ENCODE assay signal across 9 cellular contexts in the genomic region with DNA sequence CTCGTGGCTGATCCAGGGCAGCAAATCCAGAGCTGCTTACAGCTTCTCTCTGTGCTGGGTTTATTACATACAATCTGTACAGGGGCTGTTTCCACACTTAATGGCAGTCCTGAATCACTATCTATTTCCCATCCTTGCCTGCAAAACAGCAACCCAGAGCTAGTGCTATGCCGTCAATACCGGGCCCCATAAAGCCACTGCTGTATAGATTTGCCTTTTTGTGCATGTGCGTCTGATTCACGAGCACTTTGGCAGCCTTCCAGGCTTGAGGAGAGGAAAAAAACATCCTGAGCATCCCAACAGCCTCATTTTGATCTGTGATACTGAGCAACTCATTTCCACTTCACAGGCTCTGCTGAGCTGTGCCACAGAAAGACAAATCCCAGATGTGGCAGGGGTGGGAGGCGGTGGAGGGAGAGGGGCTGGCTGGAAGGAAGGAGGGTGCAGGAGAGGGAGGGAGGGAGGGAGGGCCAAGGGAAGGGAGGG.
DNase-seq lines count a peak whose midpoint lies in the region; ATAC-seq and TF ChIP-seq lines count a peak whose summit lies in the region.
"Had no signal": no experiment of that assay in that cellular context is flagged by ENCODE, and none has a peak within 500 bp of the region (broad histone marks: within the 10 kb centered on the region; RNA-seq: fewer than 3 reads in every experiment).

No MANE protein-coding gene starts in this region.

- H3K36me3 ChIP-seq in suprapubic skin: no peaks in the 10 kb centered on the region

- TF ChIP-seq CTCF in epithelial cell of proximal tubule (conservative IDR thresholded peaks at IDR 0.05; ENCODE audit: low read depth, low read length) (no peak), suprapubic skin (IDR thresholded peaks at IDR 0.05) (no peak)

- H3K27me3 ChIP-seq in suprapubic skin: no peaks in the 10 kb centered on the region

- WGBS in suprapubic skin: 21% methylated on average over 6 of the region's 6 CpGs

- H3K4me1 ChIP-seq in suprapubic skin: peaks cover 57% of the 10 kb centered on the region

- ATAC-seq in GM19023 (IDR thresholded peaks at IDR 0.05; ENCODE audit: unreplicated experiment): no peak
- ATAC-seq in HG03439 (IDR thresholded peaks at IDR 0.05; ENCODE audit: unreplicated experiment): no peak

- no peaks in the 10 kb centered on the region for H3K9me3 ChIP-seq in suprapubic skin

- no peak for TF ChIP-seq EP300 in suprapubic skin (IDR thresholded peaks at IDR 0.05)

- no peak for TF ChIP-seq POLR2A in suprapubic skin (IDR thresholded peaks at IDR 0.05)

- DNase-seq in EH (ENCODE audit: low read depth): peak; percentile 96
- peak; percentile 96 for DNase-seq in NCI-H2107 (lab: John Stamatoyannopoulos, UW)
- DNase-seq in activated CD8-positive, alpha-beta memory T cell treated with anti-CD3 and anti-CD28 coated beads for 24 hours: peak; percentile 64
- peak; percentile 86 for DNase-seq in epithelial cell of proximal tubule (ENCODE audit: low read depth)
- peak; percentile 72 for DNase-seq in myocyte (ENCODE audit: low read depth)
- DNase-seq in suprapubic skin (ENCODE audit: low spot score in 2 of 2): peak in 1 of 2 donors; percentile 84
- DNase-seq: stimulated activated naive B cell treated with anti-CD40 and anti-IgM and Interleukin-4, amounts not matched to agents 10 μg/mL and 1 μg/mL and 100 μg/mL, for 72 hours had no signal

- H3K4me3 ChIP-seq in epithelial cell of proximal tubule (ENCODE audit: low read depth, low read length): no peak overlapping the region
- H3K4me3 ChIP-seq in suprapubic skin: no peak overlapping the region

- H3K27ac ChIP-seq in suprapubic skin: peak overlapping the region; percentile 79
